ENCODE assay signal across 14 cellular contexts in genomic region chr11:71434576-71435130, GRCh38. TPM values are rescaled to one million over a fixed set of nuclear protein-coding genes. Genes with fewer than 3 reads are reported as not detected.
A peak's percentile ranks its signal among the peaks of the same experiment; 100 is the strongest.
DNase-seq lines count a peak whose midpoint lies in the region; ATAC-seq and TF ChIP-seq lines count a peak whose summit lies in the region.
"Had no signal": no experiment of that assay in that cellular context is flagged by ENCODE, and none has a peak within 500 bp of the region (broad histone marks: within the 10 kb centered on the region; RNA-seq: fewer than 3 reads in every experiment).

No MANE protein-coding gene starts in this region.

- H3K27me3 ChIP-seq in RWPE2 (ENCODE audit: insufficient read depth, poor library complexity, severe bottlenecking) (no peaks in the 10 kb centered on the region), hepatocyte (no peaks in the 10 kb centered on the region)

- H3K4me1 ChIP-seq in RWPE2 (ENCODE audit: insufficient read depth, poor library complexity, severe bottlenecking): no peaks in the 10 kb centered on the region
- peaks cover 18% of the 10 kb centered on the region for H3K4me1 ChIP-seq in hepatocyte (ENCODE audit: insufficient read depth)

- intact Hi-C loops in cardiac septum (cut with DNase I) (no loop called here), Right ventricle myocardium superior (cut with DNase I) (no loop called here)

- H3K79me2 ChIP-seq in hepatocyte: no peaks in the 10 kb centered on the region

- TF ChIP-seq CTCF in RWPE2 (IDR thresholded peaks at IDR 0.05; ENCODE audit: poor library complexity, severe bottlenecking) (no peak), hepatocyte (IDR thresholded peaks at IDR 0.05; ENCODE audit: poor library complexity) (no peak), GM20000 (IDR thresholded peaks at IDR 0.05; ENCODE audit: extremely low read depth, missing control alignments) (no peak)

- H3K27ac ChIP-seq in RWPE2 (ENCODE audit: poor library complexity, severe bottlenecking): no peak overlapping the region
- H3K27ac ChIP-seq in hepatocyte: peak overlapping the region; percentile 83

- no peaks in the 10 kb centered on the region for H3K9me2 ChIP-seq in hepatocyte (replicated peaks; ENCODE audit: insufficient read depth)
- H3K9me2 ChIP-seq: SK-N-SH had no signal

- H2AFZ ChIP-seq in hepatocyte: no peak overlapping the region

- WGBS in hepatocyte (ENCODE audit: low lambda C conversion rate, missing lambda C conversion rate): 93% methylated on average over 18 of the region's 18 CpGs

- H4K20me1 ChIP-seq in hepatocyte (ENCODE audit: insufficient read depth, poor library complexity, severe bottlenecking): no peaks in the 10 kb centered on the region

- DNase-seq in cardiac septum (ENCODE audit: low spot score) (peak; percentile 59), Right ventricle myocardium superior (no peak), RWPE2 (ENCODE audit: low spot score) (peak; percentile 50), hepatocyte (ENCODE audit: low spot score) (no peak), dermis blood vessel endothelial cell (no peak), GM20000 (ENCODE audit: low spot score) (no peak), NCI-H187 treated with DMSO at 0.1 percent for 48 hours (lab: John Stamatoyannopoulos, UW) (no peak)
- DNase-seq: NCI-H1436, NCI-H2081 treated with DMSO at 0.1 percent for 48 hours, NCI-H2227 treated with DMSO at 0.1 percent for 48 hours, NCI-H524 treated with DMSO at 0.1 percent for 48 hours, OCI-M1, SK-N-SH had no signal

- ATAC-seq in Right ventricle myocardium superior (ENCODE audit: poor library complexity) (no peak), RWPE2 (ENCODE audit: low read depth) (no peak), HG03469 (IDR thresholded peaks at IDR 0.05; ENCODE audit: unreplicated experiment) (no peak)

- H3K36me3 ChIP-seq in RWPE2 (ENCODE audit: low read depth): peaks cover 53% of the 10 kb centered on the region
- H3K36me3 ChIP-seq in hepatocyte (replicated peaks; ENCODE audit: insufficient read depth, low read depth): no peaks in the 10 kb centered on the region

- H3K4me3 ChIP-seq in RWPE2 (ENCODE audit: severe bottlenecking) (no peak overlapping the region), hepatocyte (no peak overlapping the region)

- H3K4me2 ChIP-seq in hepatocyte: no peak overlapping the region
- H3K4me2 ChIP-seq: SK-N-SH had no signal

- no peaks in the 10 kb centered on the region for H3K9me3 ChIP-seq in RWPE2 (ENCODE audit: severe bottlenecking)
- H3K9me3 ChIP-seq in hepatocyte (ENCODE audit: low read depth): no peaks in the 10 kb centered on the region
- H3K9me3 ChIP-seq: SK-N-SH had no signal

RNA-seq across cellular contexts. Expression of gene DHCR7, which starts 13.5 kb away (rescaled TPM):
- total RNA-seq in cardiac septum (31.2 TPM), Right ventricle myocardium superior (48.5 TPM), hepatocyte (140 and 159 TPM in 2 replicates), dermis blood vessel endothelial cell (41.9 and 110 TPM in 2 replicates)
- 267 and 303 TPM in 2 replicates for polyA plus RNA-seq in hepatocyte

RNA-seq across cellular contexts. Expression of gene NADSYN1, which starts 18.4 kb away (rescaled TPM):
- total RNA-seq in cardiac septum (22.0 TPM), Right ventricle myocardium superior (18.5 TPM), hepatocyte (42.0 and 49.1 TPM in 2 replicates), dermis blood vessel endothelial cell (92.2 and 128 TPM in 2 replicates)
- 43.7 and 68.7 TPM in 2 replicates for polyA plus RNA-seq in hepatocyte

Comparison
In these comparisons a context has a peak if more than half of its experiments do, and no peak if none do; other contexts are left out.
1. DNase-seq: peak in cardiac septum (single experiment) and RWPE2 (single experiment); none in Right ventricle myocardium superior (single experiment), hepatocyte (single experiment), dermis blood vessel endothelial cell (single experiment), GM20000 (single experiment) and NCI-H187 treated with DMSO at 0.1 percent for 48 hours (single experiment).